In the genomic region with DNA sequence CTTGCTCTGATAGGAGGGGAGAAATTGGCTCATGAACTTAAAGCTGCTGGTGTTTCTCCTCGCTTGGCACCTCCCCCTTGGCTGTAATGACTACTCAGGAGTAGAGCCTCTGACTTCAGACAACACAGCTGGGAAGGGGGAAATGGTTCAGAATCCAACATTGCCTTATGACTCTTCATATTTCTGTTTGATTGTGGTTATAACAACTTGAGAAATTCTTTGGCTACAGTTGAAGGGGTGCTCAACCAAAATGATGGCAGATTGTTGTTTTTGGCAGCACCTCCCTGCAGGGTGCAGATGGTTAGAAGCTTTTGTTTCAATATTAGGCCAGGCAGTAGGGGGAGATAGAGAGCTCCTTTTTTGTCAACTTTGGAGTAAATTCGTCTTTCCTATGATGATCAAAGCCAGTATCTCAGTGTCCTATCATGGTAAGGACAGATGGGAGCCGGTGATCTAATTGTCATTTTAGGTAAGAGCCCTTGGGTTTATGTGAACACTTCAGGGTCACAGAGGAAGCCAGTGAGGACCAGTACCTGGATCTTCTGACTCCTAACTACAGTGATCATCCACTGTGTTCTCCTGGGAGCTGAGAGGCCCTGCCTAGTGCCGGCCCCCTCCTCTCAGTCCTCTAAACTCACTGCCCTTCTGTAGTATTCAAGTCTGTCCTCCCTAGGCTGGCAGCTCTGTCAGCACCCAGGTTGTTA, we compare ENCODE assay signal across 1 cellular context.
A peak's percentile ranks its signal among the peaks of the same experiment; 100 is the strongest.
TF ChIP-seq lines count a peak whose summit lies in the region.

No MANE protein-coding gene starts in this region.

TF ChIP-seq in HepG2, 621 proteins besides CTCF, POLR2A, EP300 and RAD21 (continued from another document and continues in another):
- TF ChIP-seq, protein P1, sequence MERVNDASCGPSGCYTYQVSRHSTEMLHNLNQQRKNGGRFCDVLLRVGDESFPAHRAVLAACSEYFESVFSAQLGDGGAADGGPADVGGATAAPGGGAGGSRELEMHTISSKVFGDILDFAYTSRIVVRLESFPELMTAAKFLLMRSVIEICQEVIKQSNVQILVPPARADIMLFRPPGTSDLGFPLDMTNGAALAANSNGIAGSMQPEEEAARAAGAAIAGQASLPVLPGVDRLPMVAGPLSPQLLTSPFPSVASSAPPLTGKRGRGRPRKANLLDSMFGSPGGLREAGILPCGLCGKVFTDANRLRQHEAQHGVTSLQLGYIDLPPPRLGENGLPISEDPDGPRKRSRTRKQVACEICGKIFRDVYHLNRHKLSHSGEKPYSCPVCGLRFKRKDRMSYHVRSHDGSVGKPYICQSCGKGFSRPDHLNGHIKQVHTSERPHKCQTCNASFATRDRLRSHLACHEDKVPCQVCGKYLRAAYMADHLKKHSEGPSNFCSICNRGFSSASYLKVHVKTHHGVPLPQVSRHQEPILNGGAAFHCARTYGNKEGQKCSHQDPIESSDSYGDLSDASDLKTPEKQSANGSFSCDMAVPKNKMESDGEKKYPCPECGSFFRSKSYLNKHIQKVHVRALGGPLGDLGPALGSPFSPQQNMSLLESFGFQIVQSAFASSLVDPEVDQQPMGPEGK (CRISPR knock-in tag; IDR thresholded peaks at IDR 0.05) = 0 out of 2 replicates have a peak, but pooled peaks have one; percentile 21
- no peak for TF ChIP-seq USF2 (IDR thresholded peaks at IDR 0.05; ENCODE audit: low read depth, low read length)
- TF ChIP-seq USF2 (CRISPR knock-in tag; IDR thresholded peaks at IDR 0.05; ENCODE audit: borderline replicate concordance) = no peak
- TF ChIP-seq, protein P2, sequence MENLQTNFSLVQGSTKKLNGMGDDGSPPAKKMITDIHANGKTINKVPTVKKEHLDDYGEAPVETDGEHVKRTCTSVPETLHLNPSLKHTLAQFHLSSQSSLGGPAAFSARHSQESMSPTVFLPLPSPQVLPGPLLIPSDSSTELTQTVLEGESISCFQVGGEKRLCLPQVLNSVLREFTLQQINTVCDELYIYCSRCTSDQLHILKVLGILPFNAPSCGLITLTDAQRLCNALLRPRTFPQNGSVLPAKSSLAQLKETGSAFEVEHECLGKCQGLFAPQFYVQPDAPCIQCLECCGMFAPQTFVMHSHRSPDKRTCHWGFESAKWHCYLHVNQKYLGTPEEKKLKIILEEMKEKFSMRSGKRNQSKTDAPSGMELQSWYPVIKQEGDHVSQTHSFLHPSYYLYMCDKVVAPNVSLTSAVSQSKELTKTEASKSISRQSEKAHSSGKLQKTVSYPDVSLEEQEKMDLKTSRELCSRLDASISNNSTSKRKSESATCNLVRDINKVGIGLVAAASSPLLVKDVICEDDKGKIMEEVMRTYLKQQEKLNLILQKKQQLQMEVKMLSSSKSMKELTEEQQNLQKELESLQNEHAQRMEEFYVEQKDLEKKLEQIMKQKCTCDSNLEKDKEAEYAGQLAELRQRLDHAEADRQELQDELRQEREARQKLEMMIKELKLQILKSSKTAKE (CRISPR knock-in tag; IDR thresholded peaks at IDR 0.05; ENCODE audit: borderline replicate concordance) = no peak
- TF ChIP-seq ZNF883 (CRISPR knock-in tag; IDR thresholded peaks at IDR 0.05; ENCODE audit: not compliant biosample characterization) = no peak
- 0 out of 2 replicates have a peak, but pooled peaks have one; percentile 28 for TF ChIP-seq HINFP (CRISPR knock-in tag; IDR thresholded peaks at IDR 0.05; ENCODE audit: low read depth)
- no peak for TF ChIP-seq MED13 (CRISPR knock-in tag; IDR thresholded peaks at IDR 0.05)
- no peak for TF ChIP-seq ZNF709 (CRISPR knock-in tag; IDR thresholded peaks at IDR 0.05)
- TF ChIP-seq BCL6 (CRISPR knock-in tag; IDR thresholded peaks at IDR 0.05) = peak; percentile 34; the same call in 1 of the 2 replicates
- TF ChIP-seq NFE2 (CRISPR knock-in tag; IDR thresholded peaks at IDR 0.05) = no peak
- TF ChIP-seq PAF1 (CRISPR knock-in tag; IDR thresholded peaks at IDR 0.05) = no peak
- TF ChIP-seq ZNF768 (CRISPR knock-in tag; IDR thresholded peaks at IDR 0.05) = no peak
- TF ChIP-seq NFYC (CRISPR knock-in tag; IDR thresholded peaks at IDR 0.05) = no peak
- TF ChIP-seq ZBTB44 (CRISPR knock-in tag; IDR thresholded peaks at IDR 0.05) = no peak
- TF ChIP-seq ZGPAT (CRISPR knock-in tag; IDR thresholded peaks at IDR 0.05) = peak; percentile 46
- no peak for TF ChIP-seq POLR2AphosphoS5 (IDR thresholded peaks at IDR 0.05; ENCODE audit: low read depth, low read length)
- TF ChIP-seq STAG1 (CRISPR knock-in tag; IDR thresholded peaks at IDR 0.05) = peak; percentile 86
- no peak for TF ChIP-seq ZNF235 (CRISPR knock-in tag; IDR thresholded peaks at IDR 0.05; ENCODE audit: borderline replicate concordance)
- no peak for TF ChIP-seq NAIF1 (CRISPR knock-in tag; IDR thresholded peaks at IDR 0.05; ENCODE audit: borderline replicate concordance)
- TF ChIP-seq ZNF136 (CRISPR knock-in tag; IDR thresholded peaks at IDR 0.05; ENCODE audit: low read depth) = no peak
- no peak for TF ChIP-seq NBN (conservative IDR thresholded peaks at IDR 0.05)
- TF ChIP-seq GTF3A (CRISPR knock-in tag; conservative IDR thresholded peaks at IDR 0.05) = no peak
- no peak for TF ChIP-seq ZSCAN22 (CRISPR knock-in tag; IDR thresholded peaks at IDR 0.05)
- no peak for TF ChIP-seq ZFP36L2 (CRISPR knock-in tag; IDR thresholded peaks at IDR 0.05)
- TF ChIP-seq ZNF558 (CRISPR knock-in tag; IDR thresholded peaks at IDR 0.05; ENCODE audit: borderline replicate concordance) = no peak
- TF ChIP-seq MTF2 (CRISPR knock-in tag; IDR thresholded peaks at IDR 0.05; ENCODE audit: borderline replicate concordance) = no peak
- no peak for TF ChIP-seq ZFP36 (IDR thresholded peaks at IDR 0.05; ENCODE audit: borderline replicate concordance, low read depth, low read length, partially characterized antibody)
- no peak for TF ChIP-seq PITX1 (CRISPR knock-in tag; IDR thresholded peaks at IDR 0.05)
- peak; percentile 22; the same call in 1 of the 2 replicates for TF ChIP-seq ZFY (CRISPR knock-in tag; IDR thresholded peaks at IDR 0.05)
- TF ChIP-seq, protein P3, sequence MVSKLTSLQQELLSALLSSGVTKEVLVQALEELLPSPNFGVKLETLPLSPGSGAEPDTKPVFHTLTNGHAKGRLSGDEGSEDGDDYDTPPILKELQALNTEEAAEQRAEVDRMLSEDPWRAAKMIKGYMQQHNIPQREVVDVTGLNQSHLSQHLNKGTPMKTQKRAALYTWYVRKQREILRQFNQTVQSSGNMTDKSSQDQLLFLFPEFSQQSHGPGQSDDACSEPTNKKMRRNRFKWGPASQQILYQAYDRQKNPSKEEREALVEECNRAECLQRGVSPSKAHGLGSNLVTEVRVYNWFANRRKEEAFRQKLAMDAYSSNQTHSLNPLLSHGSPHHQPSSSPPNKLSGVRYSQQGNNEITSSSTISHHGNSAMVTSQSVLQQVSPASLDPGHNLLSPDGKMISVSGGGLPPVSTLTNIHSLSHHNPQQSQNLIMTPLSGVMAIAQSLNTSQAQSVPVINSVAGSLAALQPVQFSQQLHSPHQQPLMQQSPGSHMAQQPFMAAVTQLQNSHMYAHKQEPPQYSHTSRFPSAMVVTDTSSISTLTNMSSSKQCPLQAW (CRISPR knock-in tag; IDR thresholded peaks at IDR 0.05) = no peak
- no peak for TF ChIP-seq RBM39 (IDR thresholded peaks at IDR 0.05; ENCODE audit: low read depth, low read length, poor library complexity, severe bottlenecking)
- no peak for TF ChIP-seq ARNTL (CRISPR knock-in tag; IDR thresholded peaks at IDR 0.05)
- peak; percentile 35; the same call in 1 of the 2 replicates for TF ChIP-seq ZKSCAN8 (CRISPR knock-in tag; IDR thresholded peaks at IDR 0.05; ENCODE audit: borderline replicate concordance)
- no peak for TF ChIP-seq SPEN (CRISPR knock-in tag; IDR thresholded peaks at IDR 0.05; ENCODE audit: low read depth)
- TF ChIP-seq, protein P4, sequence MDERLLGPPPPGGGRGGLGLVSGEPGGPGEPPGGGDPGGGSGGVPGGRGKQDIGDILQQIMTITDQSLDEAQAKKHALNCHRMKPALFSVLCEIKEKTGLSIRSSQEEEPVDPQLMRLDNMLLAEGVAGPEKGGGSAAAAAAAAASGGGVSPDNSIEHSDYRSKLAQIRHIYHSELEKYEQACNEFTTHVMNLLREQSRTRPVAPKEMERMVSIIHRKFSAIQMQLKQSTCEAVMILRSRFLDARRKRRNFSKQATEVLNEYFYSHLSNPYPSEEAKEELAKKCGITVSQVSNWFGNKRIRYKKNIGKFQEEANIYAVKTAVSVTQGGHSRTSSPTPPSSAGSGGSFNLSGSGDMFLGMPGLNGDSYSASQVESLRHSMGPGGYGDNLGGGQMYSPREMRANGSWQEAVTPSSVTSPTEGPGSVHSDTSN (CRISPR knock-in tag; IDR thresholded peaks at IDR 0.05) = no peak
- no peak for TF ChIP-seq ZNF207 (IDR thresholded peaks at IDR 0.05; ENCODE audit: borderline replicate concordance)
- TF ChIP-seq ZNF567 (CRISPR knock-in tag; IDR thresholded peaks at IDR 0.05; ENCODE audit: borderline replicate concordance) = no peak
- TF ChIP-seq, protein P5, sequence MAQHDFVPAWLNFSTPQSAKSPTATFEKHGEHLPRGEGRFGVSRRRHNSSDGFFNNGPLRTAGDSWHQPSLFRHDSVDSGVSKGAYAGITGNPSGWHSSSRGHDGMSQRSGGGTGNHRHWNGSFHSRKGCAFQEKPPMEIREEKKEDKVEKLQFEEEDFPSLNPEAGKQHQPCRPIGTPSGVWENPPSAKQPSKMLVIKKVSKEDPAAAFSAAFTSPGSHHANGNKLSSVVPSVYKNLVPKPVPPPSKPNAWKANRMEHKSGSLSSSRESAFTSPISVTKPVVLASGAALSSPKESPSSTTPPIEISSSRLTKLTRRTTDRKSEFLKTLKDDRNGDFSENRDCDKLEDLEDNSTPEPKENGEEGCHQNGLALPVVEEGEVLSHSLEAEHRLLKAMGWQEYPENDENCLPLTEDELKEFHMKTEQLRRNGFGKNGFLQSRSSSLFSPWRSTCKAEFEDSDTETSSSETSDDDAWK (CRISPR knock-in tag; IDR thresholded peaks at IDR 0.05) = no peak
- no peak for TF ChIP-seq TFAP4 (IDR thresholded peaks at IDR 0.05; ENCODE audit: borderline replicate concordance, low read depth)
- peak; percentile 20; the same call in 1 of the 2 replicates for TF ChIP-seq ZNF124 (CRISPR knock-in tag; IDR thresholded peaks at IDR 0.05)
- TF ChIP-seq PAX8 (CRISPR knock-in tag; IDR thresholded peaks at IDR 0.05; ENCODE audit: borderline replicate concordance) = no peak
- no peak for TF ChIP-seq STAT5B (CRISPR knock-in tag; IDR thresholded peaks at IDR 0.05)
- TF ChIP-seq SKI (IDR thresholded peaks at IDR 0.05; ENCODE audit: partially characterized antibody) = no peak
- no peak for TF ChIP-seq KAT2B (IDR thresholded peaks at IDR 0.05; ENCODE audit: borderline replicate concordance, low read depth, low read length)
- 0 out of 2 replicates have a peak, but pooled peaks have one; percentile 8 for TF ChIP-seq ZNF205 (CRISPR knock-in tag; IDR thresholded peaks at IDR 0.05)
